39 cellular contexts compared by ENCODE assay signal in the genomic region with DNA sequence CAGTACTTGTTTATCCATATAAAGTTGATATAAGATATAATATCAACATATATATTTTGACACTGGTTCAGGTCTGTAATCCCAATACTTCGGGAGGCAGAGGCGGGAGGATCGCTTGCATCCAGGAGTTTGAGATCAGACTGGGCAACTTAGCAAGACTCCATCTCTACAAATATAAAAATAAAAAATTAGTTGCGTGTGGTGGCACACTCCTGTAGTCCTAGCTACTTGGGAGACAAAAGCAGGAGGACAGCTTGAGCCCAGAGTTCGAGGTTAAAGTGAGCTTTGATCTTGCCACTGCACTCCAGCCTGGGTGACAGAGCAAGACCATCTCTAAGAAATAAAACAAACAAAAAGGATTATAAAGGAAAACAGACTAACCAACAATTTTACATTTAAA.
"Had no signal": no experiment of that assay in that cellular context is flagged by ENCODE, and none has a peak within 500 bp of the region (broad histone marks: within the 10 kb centered on the region; RNA-seq: fewer than 3 reads in every experiment).

No MANE protein-coding gene starts in this region.

- H3K9me3 ChIP-seq: adrenal gland, ascending aorta, body of pancreas, breast epithelium had no signal

- H3K27ac Mint-ChIP-seq: activated naive CD4-positive, alpha-beta T cell treated with anti-CD3 and anti-CD28 coated beads for 36 hours; activated naive CD4-positive, alpha-beta T cell treated with anti-CD3 and anti-CD28 coated beads, Interleukin-2, amount 10 ng/mL, durations not matched to agents 7 days and 5 days; activated naive CD4-positive, alpha-beta T cell treated with anti-CD3 and anti-CD28 coated beads, Interleukin-2, amount 50 U/mL, for 24 hours; activated naive CD4-positive, alpha-beta T cell treated with anti-CD3 and anti-CD28 coated beads, Interleukin-2, amount 50 U/mL, for 72 hours; activated naive CD8-positive, alpha-beta T cell; activated naive CD8-positive, alpha-beta T cell treated with anti-CD3 and anti-CD28 coated beads for 36 hours; activated naive CD8-positive, alpha-beta T cell treated with anti-CD3 and anti-CD28 coated beads, Interleukin-2, amount 50 U/mL, for 24 hours; activated T-cell treated with anti-CD3 and anti-CD28 coated beads, Interleukin-2, amount 50 U/mL, for 24 hours; activated T-cell treated with anti-CD3 and anti-CD28 coated beads, Interleukin-2, amount 50 U/mL, for 72 hours; activated T-helper 1 cell treated with anti-CD3 and anti-CD28 coated beads, Interleukin-12 subunit alpha, Interleukin-12 subunit beta, Interleukin-2, Interleukin-4 antibody, amounts not matched to agents 30 ng/mL and 10 ng/mL and 1 ng/mL, durations not matched to agents 14 hours and 24 hours and 36 hours; activated T-helper 17 cell treated with anti-CD3 and anti-CD28 coated beads, Interleukin-2, amount 50 U/mL, for 72 hours; activated T-helper 2 cell treated with anti-CD3 and anti-CD28 coated beads, Interferon-gamma antibody, Interleukin-2, Interleukin-4, amounts not matched to agents 10 μg/mL and 5 μg/mL and 100 μg/mL, durations not matched to agents 14 hours and 24 hours and 36 hours; brain had no signal

- H3K4me1 Mint-ChIP-seq: activated naive CD4-positive, alpha-beta T cell treated with anti-CD3 and anti-CD28 coated beads, Interleukin-2, amount 50 U/mL, for 24 hours; activated naive CD8-positive, alpha-beta T cell treated with anti-CD3 and anti-CD28 coated beads, Interleukin-2, amount 50 U/mL, for 24 hours; activated T-helper 17 cell treated with anti-CD3 and anti-CD28 coated beads, Interleukin-2, amount 50 U/mL, for 72 hours; brain; central memory CD8-positive, alpha-beta T cell had no signal

- DNase-seq: activated effector memory CD4-positive, alpha-beta T cell treated with anti-CD3 and anti-CD28 coated beads, Interleukin-2, amount 50 U/mL, for 16 hours; activated effector memory CD4-positive, alpha-beta T cell treated with Interleukin-2 at 50 U/mL for 16 hours; activated gamma-delta T cell; activated gamma-delta T cell treated with Interleukin-2 at 50 U/mL for 16 hours; activated naive CD4-positive, alpha-beta T cell; activated naive CD4-positive, alpha-beta T cell treated with anti-CD3 and anti-CD28 coated beads for 36 hours; activated naive CD4-positive, alpha-beta T cell treated with anti-CD3 and anti-CD28 coated beads, Interleukin-2, amount 10 ng/mL, durations not matched to agents 7 days and 5 days; activated naive CD4-positive, alpha-beta T cell treated with anti-CD3 and anti-CD28 coated beads, Interleukin-2, amount 50 U/mL, for 16 hours; activated naive CD4-positive, alpha-beta T cell treated with Interleukin-2 at 50 U/mL for 16 hours; activated naive CD8-positive, alpha-beta T cell treated with anti-CD3 and anti-CD28 coated beads for 36 hours; activated naive CD8-positive, alpha-beta T cell treated with anti-CD3 and anti-CD28 coated beads, Interleukin-2, amount 10 ng/mL, durations not matched to agents 7 days and 5 days; activated naive CD8-positive, alpha-beta T cell treated with anti-CD3 and anti-CD28 coated beads, Interleukin-2, amount 50 U/mL, for 24 hours; activated T-cell treated with anti-CD3 and anti-CD28 coated beads, Interleukin-2, amount 50 U/mL, for 24 hours; activated T-cell treated with anti-CD3 and anti-CD28 coated beads, Interleukin-2, amount 50 U/mL, for 4 hours; activated T-cell treated with anti-CD3 and anti-CD28 coated beads, Interleukin-2, amount 50 U/mL, for 48 hours; activated T-cell treated with anti-CD3 and anti-CD28 coated beads, Interleukin-2, amount 50 U/mL, for 72 hours; adrenal gland; amniotic stem cell; amygdala; anterior cingulate cortex; aorta; body of pancreas; brain microvascular endothelial cell; caudate nucleus; central memory CD4-positive, alpha-beta T cell; cerebellar nuclear complex had no signal

- H3K27ac ChIP-seq: adrenal gland, ascending aorta, body of pancreas, brain microvascular endothelial cell, breast epithelium, cardiac muscle cell had no signal

- H3K27me3 Mint-ChIP-seq: activated naive CD4-positive, alpha-beta T cell treated with anti-CD3 and anti-CD28 coated beads, Interleukin-2, amount 10 ng/mL, durations not matched to agents 7 days and 5 days; activated naive CD4-positive, alpha-beta T cell treated with anti-CD3 and anti-CD28 coated beads, Interleukin-2, amount 50 U/mL, for 24 hours; activated naive CD8-positive, alpha-beta T cell; activated naive CD8-positive, alpha-beta T cell treated with anti-CD3 and anti-CD28 coated beads for 36 hours; activated naive CD8-positive, alpha-beta T cell treated with anti-CD3 and anti-CD28 coated beads, Interleukin-2, amount 10 ng/mL, durations not matched to agents 7 days and 5 days; activated naive CD8-positive, alpha-beta T cell treated with anti-CD3 and anti-CD28 coated beads, Interleukin-2, amount 50 U/mL, for 24 hours; activated T-cell treated with anti-CD3 and anti-CD28 coated beads, Interleukin-2, amount 50 U/mL, for 24 hours; activated T-helper 17 cell treated with anti-CD3 and anti-CD28 coated beads, Interleukin-2, amount 50 U/mL, for 72 hours; central memory CD8-positive, alpha-beta T cell had no signal

- H3K4me3 ChIP-seq: adrenal gland, ascending aorta, body of pancreas, breast epithelium, cardiac muscle cell had no signal

- H3K36me3 ChIP-seq: breast epithelium had no signal

- H3K4me3 Mint-ChIP-seq: activated naive CD4-positive, alpha-beta T cell treated with anti-CD3 and anti-CD28 coated beads for 36 hours; activated naive CD4-positive, alpha-beta T cell treated with anti-CD3 and anti-CD28 coated beads, Interleukin-2, amount 10 ng/mL, durations not matched to agents 7 days and 5 days; activated naive CD4-positive, alpha-beta T cell treated with anti-CD3 and anti-CD28 coated beads, Interleukin-2, amount 50 U/mL, for 24 hours; activated naive CD8-positive, alpha-beta T cell; activated naive CD8-positive, alpha-beta T cell treated with anti-CD3 and anti-CD28 coated beads for 36 hours; activated naive CD8-positive, alpha-beta T cell treated with anti-CD3 and anti-CD28 coated beads, Interleukin-2, amount 10 ng/mL, durations not matched to agents 7 days and 5 days; activated naive CD8-positive, alpha-beta T cell treated with anti-CD3 and anti-CD28 coated beads, Interleukin-2, amount 50 U/mL, for 24 hours; activated T-cell treated with anti-CD3 and anti-CD28 coated beads, Interleukin-2, amount 50 U/mL, for 24 hours; activated T-cell treated with anti-CD3 and anti-CD28 coated beads, Interleukin-2, amount 50 U/mL, for 4 hours; activated T-cell treated with anti-CD3 and anti-CD28 coated beads, Interleukin-2, amount 50 U/mL, for 72 hours; activated T-helper 1 cell treated with anti-CD3 and anti-CD28 coated beads, Interleukin-12 subunit alpha, Interleukin-12 subunit beta, Interleukin-2, Interleukin-4 antibody, amounts not matched to agents 30 ng/mL and 10 ng/mL and 1 ng/mL, durations not matched to agents 14 hours and 24 hours and 36 hours; activated T-helper 17 cell treated with anti-CD3 and anti-CD28 coated beads, Interleukin-2, amount 50 U/mL, for 72 hours; brain; central memory CD8-positive, alpha-beta T cell had no signal

- H3K9me3 Mint-ChIP-seq: activated naive CD4-positive, alpha-beta T cell treated with anti-CD3 and anti-CD28 coated beads for 36 hours; activated naive CD4-positive, alpha-beta T cell treated with anti-CD3 and anti-CD28 coated beads, Interleukin-2, amount 10 ng/mL, durations not matched to agents 7 days and 5 days; activated naive CD4-positive, alpha-beta T cell treated with anti-CD3 and anti-CD28 coated beads, Interleukin-2, amount 50 U/mL, for 24 hours; activated naive CD4-positive, alpha-beta T cell treated with anti-CD3 and anti-CD28 coated beads, Interleukin-2, amount 50 U/mL, for 72 hours; activated naive CD8-positive, alpha-beta T cell treated with anti-CD3 and anti-CD28 coated beads for 36 hours; activated naive CD8-positive, alpha-beta T cell treated with anti-CD3 and anti-CD28 coated beads, Interleukin-2, amount 10 ng/mL, durations not matched to agents 7 days and 5 days; activated naive CD8-positive, alpha-beta T cell treated with anti-CD3 and anti-CD28 coated beads, Interleukin-2, amount 50 U/mL, for 24 hours; activated T-cell treated with anti-CD3 and anti-CD28 coated beads, Interleukin-2, amount 50 U/mL, for 24 hours; activated T-cell treated with anti-CD3 and anti-CD28 coated beads, Interleukin-2, amount 50 U/mL, for 4 hours; activated T-cell treated with anti-CD3 and anti-CD28 coated beads, Interleukin-2, amount 50 U/mL, for 72 hours; activated T-helper 1 cell treated with anti-CD3 and anti-CD28 coated beads, Interleukin-12 subunit alpha, Interleukin-12 subunit beta, Interleukin-2, Interleukin-4 antibody, amounts not matched to agents 30 ng/mL and 10 ng/mL and 1 ng/mL, durations not matched to agents 14 hours and 24 hours and 36 hours; activated T-helper 17 cell treated with anti-CD3 and anti-CD28 coated beads, Interleukin-2, amount 50 U/mL, for 72 hours; activated T-helper 2 cell treated with anti-CD3 and anti-CD28 coated beads, Interferon-gamma antibody, Interleukin-2, Interleukin-4, amounts not matched to agents 10 μg/mL and 5 μg/mL and 100 μg/mL, durations not matched to agents 14 hours and 24 hours and 36 hours; brain; central memory CD8-positive, alpha-beta T cell had no signal

- ATAC-seq: activated naive CD4-positive, alpha-beta T cell treated with anti-CD3 and anti-CD28 coated beads, Interleukin-2, amount 50 U/mL, for 72 hours; activated naive CD8-positive, alpha-beta T cell treated with anti-CD3 and anti-CD28 coated beads, Interleukin-2, amount 50 U/mL, for 24 hours; activated T-cell treated with anti-CD3 and anti-CD28 coated beads, Interleukin-2, amount 50 U/mL, for 4 hours; activated T-cell treated with anti-CD3 and anti-CD28 coated beads, Interleukin-2, amount 50 U/mL, for 72 hours; activated T-helper 17 cell treated with anti-CD3 and anti-CD28 coated beads, Interleukin-2, amount 50 U/mL, for 72 hours; body of pancreas had no signal

- H3K4me1 ChIP-seq: adrenal gland, ascending aorta, body of pancreas, breast epithelium had no signal

- FAIRE-seq: astrocyte, bronchial epithelial cell had no signal

- H3K27me3 ChIP-seq: adrenal gland, ascending aorta, body of pancreas, brain microvascular endothelial cell, breast epithelium, cardiac muscle cell had no signal
